11 cellular contexts compared by ENCODE assay signal in the genomic region with DNA sequence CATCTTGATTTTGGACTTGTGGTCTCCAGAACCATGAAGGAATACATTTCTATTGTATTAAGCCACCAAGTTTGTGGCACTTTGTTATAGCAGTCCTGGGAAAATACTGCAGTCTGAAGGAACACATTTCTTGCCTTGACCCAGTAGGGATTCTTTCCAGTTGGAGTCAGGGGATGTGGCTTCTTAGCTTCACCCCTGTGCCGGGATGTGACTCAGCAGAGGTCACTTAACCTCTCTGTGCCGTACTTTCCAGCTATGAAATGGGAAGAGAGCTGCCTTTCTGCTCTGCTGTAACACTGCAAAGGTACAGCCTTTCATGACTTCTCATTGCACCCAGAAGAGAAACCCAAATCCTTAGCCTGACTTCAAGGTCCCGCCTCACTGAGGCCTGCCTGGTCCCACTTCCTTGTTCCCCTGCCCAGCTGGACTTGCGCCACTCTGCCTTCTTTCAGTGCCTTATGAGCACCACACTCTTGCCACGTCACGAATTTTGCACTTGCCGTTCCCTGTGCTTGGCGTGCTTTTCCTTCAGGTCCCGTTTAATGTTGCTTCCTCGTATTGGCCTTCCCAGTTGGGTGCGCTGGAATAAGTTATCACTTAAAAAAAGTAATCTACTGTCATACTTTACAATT. TPM values are rescaled to one million over a fixed set of nuclear protein-coding genes. Genes with fewer than 3 reads are reported as not detected.
DNase-seq lines count a peak whose midpoint lies in the region; ATAC-seq, FAIRE-seq and TF ChIP-seq lines count a peak whose summit lies in the region.
"Had no signal": no experiment of that assay in that cellular context is flagged by ENCODE, and none has a peak within 500 bp of the region (broad histone marks: within the 10 kb centered on the region; RNA-seq: fewer than 3 reads in every experiment).

No MANE protein-coding gene starts in this region.

- in situ Hi-C loops in K562 (cut with MboI) (no loop called here), HepG2 (cut with HindIII; ENCODE audit: extremely low pct_ligation_motif_present, low pct_unique_long_range_greater_than_20kb) (no loop called here), G401 (cut with HindIII; ENCODE audit: low sequenced_read_pairs) (no loop called here)

- peaks cover 45% of the 10 kb centered on the region; the same call in 1 of the 2 replicates for H3K36me3 ChIP-seq in Loucy (ENCODE audit: insufficient read depth, low read length)
- peaks cover 21% of the 10 kb centered on the region for H3K36me3 ChIP-seq in K562 (ENCODE audit: control insufficient read depth, insufficient read depth, low read length)
- H3K36me3 ChIP-seq in HepG2 (replicated peaks in 1 of 2; ENCODE audit: control insufficient read depth in 1 of 2, insufficient read depth in 2 of 2, low read length in 2 of 2), result no peaks in the 10 kb centered on the region
- H3K36me3 ChIP-seq: BE2C had no signal

- H3K27ac ChIP-seq in K562 (ENCODE audit: extremely low read depth, low read depth, low read length) (peak overlapping the region; percentile 22; the same call in 2 of the 3 replicates), HepG2 (ENCODE audit: extremely low read length, insufficient read depth, low read length) (no peak overlapping the region)

- peaks cover 10% of the 10 kb centered on the region; the same call in 1 of the 2 replicates for H3F3A ChIP-seq in Loucy (ENCODE audit: low read depth)

- DNase-seq in A172 (ENCODE audit: low spot score), result peak; percentile 27
- peak in 3 of 4 experiments; percentile 37 to 55 (median 39) for DNase-seq in K562 (ENCODE audit: extremely low read depth in 1 of 4, low spot score in 3 of 4)
- no peak for DNase-seq in HepG2 (ENCODE audit: low spot score)
- DNase-seq in G401 (ENCODE audit: low spot score), result no peak
- no peak for DNase-seq in activated CD4-positive, alpha-beta T cell treated with anti-CD3 and anti-CD28 coated beads for 1 hour
- DNase-seq in NCI-H82 treated with DMSO at 0.1 percent for 48 hours (lab: John Stamatoyannopoulos, UW; ENCODE audit: unreplicated experiment), result no peak
- DNase-seq: activated CD8-positive, alpha-beta memory T cell treated with anti-CD3 and anti-CD28 coated beads, Interleukin-2, amount 50 U/mL, for 48 hours; BE2C; endodermal cell had no signal

- TF ChIP-seq POLR2A in K562 (conservative IDR thresholded peaks at IDR 0.05) (no peak), HepG2 (IDR thresholded peaks at IDR 0.05; ENCODE audit: insufficient read depth in 1 of 2, low read depth in 2 of 2, low read length in 2 of 2) (no peak)

- whole genome bisulfite sequencing in K562 (ENCODE audit: insufficient coverage, low coverage, missing lambda C conversion rate), result 73% methylated on average over 11 of the region's 11 CpGs
- WGBS in HepG2 (ENCODE audit: low lambda C conversion rate), result 33% methylated on average over 10 of the region's 11 CpGs

- H3K9me2 ChIP-seq in Loucy (replicated peaks; ENCODE audit: low read depth, low read length), result no peaks in the 10 kb centered on the region

- H3K4me3 ChIP-seq in Loucy (ENCODE audit: low read length, poor library complexity, severe bottlenecking) (peak overlapping the region; percentile 61), K562 (no peak overlapping the region), HepG2 (replicated peaks in 1 of 3; ENCODE audit: insufficient read depth in 1 of 3, low read depth in 2 of 3, low read length in 3 of 3) (no peak overlapping the region)

- BruUV-seq in K562 (replicated peaks; lab: Mats Ljungman, UMichigan) (no TSS peak), HepG2 (replicated peaks; lab: Mats Ljungman, UMichigan) (no TSS peak)

- peaks cover 96% of the 10 kb centered on the region for H3K79me2 ChIP-seq in Loucy (ENCODE audit: insufficient read depth, low read length)
- peaks cover 88% of the 10 kb centered on the region for H3K79me2 ChIP-seq in K562 (ENCODE audit: control insufficient read depth, insufficient read depth, low read length)
- no peaks in the 10 kb centered on the region for H3K79me2 ChIP-seq in HepG2 (ENCODE audit: insufficient read depth, low read length)

- CTCF ChIA-PET in K562 (lab: Yijun Ruan, JAX; ENCODE audit: low intra/inter-chr PET ratio) (no interaction called here), HepG2 (lab: Yijun Ruan, JAX; ENCODE audit: low intra/inter-chr PET ratio, low total read pairs) (no interaction called here)

- H3K4me1 ChIP-seq in Loucy (ENCODE audit: insufficient read depth, low read length, poor library complexity, severe bottlenecking) (peaks cover 88% of the 10 kb centered on the region), K562 (replicated peaks in 1 of 2; ENCODE audit: control insufficient read depth in 2 of 2, insufficient read depth in 2 of 2, low read length in 2 of 2) (peaks cover 14 to 50% of the 10 kb centered on the region in 2 experiments), HepG2 (ENCODE audit: insufficient read depth, low read length) (no peaks in the 10 kb centered on the region)

- FAIRE-seq in K562 (lab: Jason Lieb, UNC) (peak; percentile 57), HepG2 (lab: Jason Lieb, UNC) (no peak)

- no peak for TF ChIP-seq RAD21 in K562 (CRISPR knock-in tag; conservative IDR thresholded peaks at IDR 0.05 in 1 of 2, IDR thresholded peaks at IDR 0.05 in 1 of 2)
- no peak for TF ChIP-seq RAD21 in HepG2 (CRISPR knock-in tag; IDR thresholded peaks at IDR 0.05)

- H3K4me2 ChIP-seq in Loucy (ENCODE audit: low read depth, low read length, poor library complexity, severe bottlenecking) (peak overlapping the region; percentile 76), K562 (ENCODE audit: insufficient read depth, low read length) (peak overlapping the region; percentile 45), HepG2 (ENCODE audit: low read depth, low read length) (no peak overlapping the region)

- ATAC-seq in K562, result peak; percentile 11; the same call in 1 of the 3 replicates
- ATAC-seq in HepG2, result no peak
- no peak for ATAC-seq in HG02840 (IDR thresholded peaks at IDR 0.05; ENCODE audit: low FRiP score, unreplicated experiment)

- H3K9me1 ChIP-seq in K562 (ENCODE audit: control insufficient read depth, insufficient read depth, low read length), result no peaks in the 10 kb centered on the region

- H3K9me3 ChIP-seq in Loucy (ENCODE audit: insufficient read depth, low read depth, low read length), result no peaks in the 10 kb centered on the region
- no peaks in the 10 kb centered on the region for H3K9me3 ChIP-seq in K562 (replicated peaks; ENCODE audit: control insufficient read depth, insufficient read depth, low read depth, low read length)
- H3K9me3 ChIP-seq in HepG2 (ENCODE audit: low read length), result no peaks in the 10 kb centered on the region
- H3K9me3 ChIP-seq: BE2C had no signal

- no peak for TF ChIP-seq EP300 in K562 (IDR thresholded peaks at IDR 0.05; ENCODE audit: low read length)
- no peak for TF ChIP-seq EP300 in HepG2 (IDR thresholded peaks at IDR 0.05; ENCODE audit: low read depth in 2 of 2, low read length in 2 of 2)
- TF ChIP-seq EP300 in HepG2 (CRISPR knock-in tag; IDR thresholded peaks at IDR 0.05; ENCODE audit: borderline replicate concordance), result no peak

- H3K27me3 ChIP-seq in Loucy (ENCODE audit: insufficient read depth, low read length, poor library complexity, severe bottlenecking) (no peaks in the 10 kb centered on the region), K562 (ENCODE audit: control insufficient read depth in 2 of 2, insufficient read depth in 2 of 2, low read length in 2 of 2) (no peaks in the 10 kb centered on the region), HepG2 (ENCODE audit: control insufficient read depth in 1 of 2, insufficient read depth in 2 of 2, low read length in 2 of 2) (peaks cover 3 to 24% of the 10 kb centered on the region in 2 experiments; a peak in 3 of 5 replicates)
- H3K27me3 ChIP-seq: BE2C had no signal

- POLR2A ChIA-PET in K562 (lab: Yijun Ruan, JAX) (interaction anchor here (1.4 kb wide), 1 partner anchor 14 kb away, joined by 5 read pairs; no protein-coding TSS in a partner anchor), HepG2 (lab: Yijun Ruan, JAX) (no interaction called here)

- intact Hi-C loops in K562 (cut with micrococcal nuclease) (loop anchor here (2.0 kb wide), 1 partner anchor 14 kb away; no protein-coding TSS in a partner anchor), HepG2 (cut with micrococcal nuclease; ENCODE audit: unreplicated experiment) (no loop called here)

- H2AFZ ChIP-seq in Loucy (ENCODE audit: low read length), result no peak overlapping the region
- no peak overlapping the region for H2AFZ ChIP-seq in K562 (ENCODE audit: low read depth, low read length)
- H2AFZ ChIP-seq in HepG2 (ENCODE audit: low read length), result no peak overlapping the region

- H4K20me1 ChIP-seq in Loucy (ENCODE audit: insufficient read depth, low read length, poor library complexity, severe bottlenecking) (peaks cover 15% of the 10 kb centered on the region), K562 (replicated peaks; ENCODE audit: control insufficient read depth, insufficient read depth, low read length) (peaks cover 3% of the 10 kb centered on the region; the same call in 1 of the 2 replicates), HepG2 (ENCODE audit: insufficient read depth, low read length) (no peaks in the 10 kb centered on the region)

- peak overlapping the region; percentile 51 for H3K9ac ChIP-seq in Loucy (ENCODE audit: low read depth, low read length, poor library complexity, severe bottlenecking)
- peak overlapping the region; percentile 28 to 78; a peak in 2 of 4 replicates for H3K9ac ChIP-seq in K562 (ENCODE audit: insufficient read depth in 1 of 2, low read depth in 2 of 2, low read length in 2 of 2)
- no peak overlapping the region for H3K9ac ChIP-seq in HepG2 (ENCODE audit: insufficient read depth, low read depth, low read length)

- TF ChIP-seq CTCF in Loucy (conservative IDR thresholded peaks at IDR 0.05; ENCODE audit: low read length), result no peak
- no peak for TF ChIP-seq CTCF in K562 (IDR thresholded peaks at IDR 0.05 in 2 of 3, conservative IDR thresholded peaks at IDR 0.05 in 1 of 3; ENCODE audit: insufficient read depth in 2 of 3, low read depth in 1 of 3, low read length in 3 of 3)
- TF ChIP-seq CTCF in HepG2 (CRISPR knock-in tag; IDR thresholded peaks at IDR 0.05), result no peak

RNA-seq across cellular contexts. Expression of gene CHST11, which starts 24.2 kb away (rescaled TPM):
- 4.7 and 8.4 TPM in 2 replicates for total RNA-seq in A172 (2014; rRNA removed; shearing (Covaris generic))
- 38.5 and 49.7 TPM in 2 replicates for total RNA-seq in K562 (2011; cell fraction: chromatin; rRNA removed; ENCODE audit: low replicate concordance)
- total RNA-seq in K562 (2011; cell fraction: nucleolus; rRNA removed), result 28.7 and 33.4 TPM in 2 replicates
- total RNA-seq in K562 (2011; cell fraction: nucleoplasm; rRNA removed), result 34.9 and 47.6 TPM in 2 replicates
- total RNA-seq in K562 (2014; rRNA removed) (34.3 and 37.2 TPM in 2 replicates), K562 (2014; rRNA removed; fragmentation: Illumina TruSeq; extraction: Trizol) (12.7 and 12.9 TPM in 2 replicates), K562 (2015; rRNA removed; fragmentation: Illumina TruSeq; extraction: Trizol) (15.5 and 15.6 TPM in 2 replicates), K562 (2021) (38.7 and 39.0 TPM in 2 replicates), HepG2 (2016; rRNA removed; fragmentation: Illumina TruSeq; extraction: Trizol) (not detected in 2 replicates)
- polyA plus RNA-seq in K562 (2011; rRNA removed) (15.0 and 18.9 TPM in 2 replicates), K562 (2014; fragmentation: Illumina TruSeq; extraction: Trizol) (16.4 and 18.9 TPM in 2 replicates), K562 (2014; fragmentation: Nextera tagmentation; extraction: Ambion mirVana) (1 to 10 TPM; 2.3 to 2.9 TPM), K562 (2014; rRNA removed) (13.2 and 15.2 TPM in 2 replicates), HepG2 (2011; rRNA removed) (0.05 and 0.15 TPM in 2 replicates)
- 32.2 and 49.4 TPM in 2 replicates for polyA plus RNA-seq in K562 (2011; cell fraction: cytosol; rRNA removed)
- polyA plus RNA-seq in K562 (2011; cell fraction: nucleus; rRNA removed), result 13.4 and 22.2 TPM in 2 replicates
- 17.7 and 39.4 TPM in 2 replicates for polyA plus RNA-seq in K562 (2012)
- polyA minus RNA-seq in K562 (2011; rRNA and poly(A)+ RNA removed), result 17.8 and 21.7 TPM in 2 replicates
- polyA minus RNA-seq in K562 (2011; cell fraction: cytosol; rRNA and poly(A)+ RNA removed), result 15.0 and 18.8 TPM in 2 replicates
- 16.9 and 17.0 TPM in 2 replicates for polyA minus RNA-seq in K562 (2011; cell fraction: nucleus; rRNA and poly(A)+ RNA removed)
- not detected in 2 replicates for total RNA-seq in HepG2 (2016; cell fraction: cytosol; rRNA removed; fragmentation: Illumina TruSeq; extraction: Trizol; ENCODE audit: low read depth)
- total RNA-seq in HepG2 (2016; cell fraction: insoluble cytoplasmic fraction; rRNA removed; fragmentation: Illumina TruSeq; extraction: Trizol), result not detected in 2 replicates
- total RNA-seq in HepG2 (2016; cell fraction: membrane; rRNA removed; fragmentation: Illumina TruSeq; extraction: Trizol), result not detected in 2 replicates
- total RNA-seq in HepG2 (2016; cell fraction: nucleus; rRNA removed; fragmentation: Illumina TruSeq; extraction: Trizol), result not detected in 2 replicates
- 0.04 TPM in 1 of 2 replicates, not detected in the other for polyA plus RNA-seq in HepG2 (2011; cell fraction: cytosol; rRNA removed)
- 0.10 TPM in 1 of 2 replicates, not detected in the other for polyA plus RNA-seq in HepG2 (2011; cell fraction: nucleus; rRNA removed)
- not detected in 2 replicates for polyA plus RNA-seq in HepG2 (2012)
- not detected in 2 replicates for polyA plus RNA-seq in HepG2 (2016; cell fraction: cytosol; fragmentation: Illumina TruSeq; extraction: Trizol; ENCODE audit: low read depth)
- not detected in 2 replicates for polyA plus RNA-seq in HepG2 (2016; cell fraction: insoluble cytoplasmic fraction; fragmentation: Illumina TruSeq; extraction: Trizol; ENCODE audit: low read depth)
- polyA plus RNA-seq in HepG2 (2016; cell fraction: membrane; fragmentation: Illumina TruSeq; extraction: Trizol; ENCODE audit: low read depth), result not detected in 2 replicates
- polyA plus RNA-seq in HepG2 (2016; cell fraction: nucleus; fragmentation: Illumina TruSeq; extraction: Trizol; ENCODE audit: insufficient read depth, low read depth), result not detected in 2 replicates
- polyA minus RNA-seq in HepG2 (2011; rRNA and poly(A)+ RNA removed; ENCODE audit: low replicate concordance), result 1.7 TPM in 1 of 2 replicates, not detected in the other
- not detected in 2 replicates for polyA minus RNA-seq in HepG2 (2011; cell fraction: cytosol; rRNA and poly(A)+ RNA removed)
- 0.12 TPM in 1 of 2 replicates, not detected in the other for polyA minus RNA-seq in HepG2 (2011; cell fraction: nucleus; rRNA and poly(A)+ RNA removed)
- total RNA-seq in G401 (2014; rRNA removed; shearing (Covaris generic)), result 9.5 and 12.7 TPM in 2 replicates

Comparison
In these comparisons a context has a peak if more than half of its experiments do, and no peak if none do; other contexts are left out.
1. DNase-seq: peak in A172 (single experiment) and K562 (3 of 4); none in HepG2 (single experiment), G401 (single experiment), activated CD4-positive, alpha-beta T cell treated with anti-CD3 and anti-CD28 coated beads for 1 hour (single experiment) and NCI-H82 treated with DMSO at 0.1 percent for 48 hours (single experiment).